35 cellular contexts compared by ENCODE assay signal in genomic region chr22:34160117-34160758, GRCh38.
"Had no signal": no experiment of that assay in that cellular context is flagged by ENCODE, and none has a peak within 500 bp of the region (broad histone marks: within the 10 kb centered on the region; RNA-seq: fewer than 3 reads in every experiment).

No MANE protein-coding gene starts in this region.

- H3K36me3 ChIP-seq: brain microvascular endothelial cell, esophagus squamous epithelium, heart right ventricle, left lung, neutrophil, ovary, prostate gland, transverse colon had no signal

- DNase-seq: activated CD4-positive, alpha-beta memory T cell treated with anti-CD3 and anti-CD28 coated beads, Interleukin-2, amount 10 ng/mL, durations not matched to agents 7 days and 5 days; activated CD4-positive, alpha-beta T cell treated with anti-CD3 and anti-CD28 coated beads, Interleukin-2, amount 10 ng/mL, durations not matched to agents 7 days and 5 days; activated CD4-positive, CD25-positive, alpha-beta regulatory T cell treated with anti-CD3 and anti-CD28 coated beads, Interleukin-2, amount 50 U/mL, for 72 hours; activated CD8-positive, alpha-beta memory T cell treated with anti-CD3 and anti-CD28 coated beads, Interleukin-2, amount 50 U/mL, for 48 hours; activated gamma-delta T cell treated with Interleukin-2 at 50 U/mL for 16 hours; activated naive CD4-positive, alpha-beta T cell treated with anti-CD3 and anti-CD28 coated beads, Interleukin-2, amount 50 U/mL, for 16 hours; activated T-cell treated with anti-CD3 and anti-CD28 coated beads, Interleukin-2, amount 50 U/mL, for 24 hours; amniotic stem cell; brain microvascular endothelial cell; effector CD4-positive, alpha-beta T cell; esophagus squamous epithelium; foreskin melanocyte; heart right ventricle; left lung; mucosa of descending colon; ovary; retina; stimulated activated CD4-positive, alpha-beta T cell treated with anti-CD3 and anti-CD28 coated beads, Interleukin-12 subunit alpha, Interleukin-12 subunit beta, amount 100 ng/mL, for 4 hours; stimulated activated CD4-positive, alpha-beta T cell treated with anti-CD3 and anti-CD28 coated beads, Interleukin-4, amount 100 ng/mL, for 1 hour; stimulated activated naive CD8-positive, alpha-beta T cell treated with anti-CD3 and anti-CD28 coated beads, Interleukin-15, Interleukin-2, amounts not matched to agents 100 U/mL and 50 U/mL, for 24 hours; T-helper 9 cell; testis; transverse colon had no signal

- H3K27me3 ChIP-seq: brain microvascular endothelial cell, neutrophil, ovary, testis had no signal

- ATAC-seq: activated T-helper 17 cell treated with anti-CD3 and anti-CD28 coated beads, Interleukin-2, amount 50 U/mL, for 72 hours; heart right ventricle; left lung; mucosa of descending colon; natural killer cell treated with Interleukin-12 subunit alpha and Interleukin-12 subunit beta and Interleukin-15 and Interleukin-18, amount 100 ng/mL, for 72 hours; sciatic nerve; stimulated activated naive CD8-positive, alpha-beta T cell treated with anti-CD3 and anti-CD28 coated beads, Interleukin-15, Interleukin-2, amounts not matched to agents 100 U/mL and 50 U/mL, for 24 hours had no signal

- H3K9me3 ChIP-seq: esophagus squamous epithelium, heart right ventricle, left lung, mucosa of descending colon, neutrophil, ovary, prostate gland, testis, transverse colon had no signal

- H3K27ac ChIP-seq: brain microvascular endothelial cell, epithelial cell of prostate, esophagus squamous epithelium, heart right ventricle, left lung, neutrophil, ovary, prostate gland, skin epidermis, testis, transverse colon, VCaP had no signal

- H3K4me3 ChIP-seq: esophagus squamous epithelium, heart right ventricle, left lung, lung, mucosa of descending colon, ovary, prostate gland, skin epidermis, testis, transverse colon had no signal

- H3K4me1 ChIP-seq: esophagus squamous epithelium, heart right ventricle, left lung, prostate gland, testis, transverse colon had no signal

- FAIRE-seq: astrocyte, endometrium, TTC549 had no signal
